24 cellular contexts compared by ENCODE assay signal in the genomic region with DNA sequence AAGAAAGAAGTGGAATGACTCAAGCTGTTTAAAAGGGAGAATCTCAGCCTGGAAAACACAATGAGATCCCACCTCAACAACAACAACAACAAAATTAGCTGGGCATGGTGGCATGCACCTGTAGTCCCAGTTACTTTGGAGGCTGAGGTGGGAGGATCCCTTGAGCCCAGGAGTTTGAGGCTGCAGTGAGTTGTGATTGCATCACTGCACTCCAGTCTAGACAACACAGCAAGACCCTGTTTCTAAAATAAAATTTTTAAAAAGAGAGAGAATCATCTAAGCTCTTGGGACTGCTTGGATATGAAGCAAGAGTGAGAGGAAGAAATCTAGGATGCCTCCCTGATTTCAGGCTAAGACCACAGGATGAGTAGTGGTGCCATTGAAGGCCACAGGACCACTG. TPM values are rescaled to one million over a fixed set of nuclear protein-coding genes. Genes with fewer than 3 reads are reported as not detected.
DNase-seq lines count a peak whose midpoint lies in the region; ATAC-seq and TF ChIP-seq lines count a peak whose summit lies in the region.
"Had no signal": no experiment of that assay in that cellular context is flagged by ENCODE, and none has a peak within 500 bp of the region (broad histone marks: within the 10 kb centered on the region; RNA-seq: fewer than 3 reads in every experiment).

No MANE protein-coding gene starts in this region.

- no peak overlapping the region; a peak in 1 of 22 replicates for H3K9ac ChIP-seq in BLaER1 treated with 17β-estradiol and CSF1 and Interleukin-3, amounts not matched to agents 10 nM and 100 nM

- H3K27me3 Mint-ChIP-seq in activated CD4-positive, alpha-beta T cell treated with anti-CD3 and anti-CD28 coated beads, Interleukin-2, amount 10 ng/mL, durations not matched to agents 7 days and 5 days, result peaks cover 3% of the 10 kb centered on the region
- H3K27me3 Mint-ChIP-seq in CD8-positive, alpha-beta T cell (ENCODE audit: low read depth), result no peaks in the 10 kb centered on the region
- no peaks in the 10 kb centered on the region for H3K27me3 Mint-ChIP-seq in brain

- DNase-seq in activated CD4-positive, alpha-beta T cell treated with anti-CD3 and anti-CD28 coated beads, Interleukin-2, amount 10 ng/mL, durations not matched to agents 7 days and 5 days, result no peak
- no peak for DNase-seq in activated CD4-positive, alpha-beta T cell treated with anti-CD3 and anti-CD28 coated beads, Interleukin-2, amount 50 U/mL, for 48 hours
- DNase-seq in CD8-positive, alpha-beta T cell, result no peak
- no peak for DNase-seq in stimulated activated CD4-positive, alpha-beta T cell treated with anti-CD3 and anti-CD28 coated beads, Interleukin-15, amount 100 ng/mL, for 24 hours
- DNase-seq in NCI-H2196 treated with DMSO at 0.1 percent for 48 hours (lab: John Stamatoyannopoulos, UW; ENCODE audit: unreplicated experiment) (no peak), anterior cingulate cortex (lab: John Stamatoyannopoulos, UW) (no peak)
- DNase-seq: C1 segment of cervical spinal cord, Calu3, DMS79 treated with DMSO at 0.1 percent for 48 hours, GF-D8, NCI-H1048, NCI-H1417, NCI-H1694 treated with DMSO at 0.1 percent for 48 hours, NCI-H2081, NCI-H226, NCI-H510A, SHP77 had no signal

- no peak for TF ChIP-seq CTCF in CD8-positive, alpha-beta T cell (IDR thresholded peaks at IDR 0.05)
- no peak for TF ChIP-seq CTCF in brain (conservative IDR thresholded peaks at IDR 0.05)

- peak overlapping the region in 9 of 11 experiments; percentile 2 to 83 (median 34); a peak in 10 of 22 replicates for H3K4me2 ChIP-seq in BLaER1 treated with 17β-estradiol and CSF1 and Interleukin-3, amounts not matched to agents 10 nM and 100 nM

- no peak overlapping the region for H3K4me3 ChIP-seq in BLaER1 treated with 17β-estradiol and CSF1 and Interleukin-3, amounts not matched to agents 10 nM and 100 nM
- no peak overlapping the region for H3K4me3 ChIP-seq in CD8-positive, alpha-beta T cell (ENCODE audit: low read depth, low read length)

- H4K20me1 ChIP-seq in BLaER1 treated with 17β-estradiol and CSF1 and Interleukin-3, amounts not matched to agents 10 nM and 100 nM, result no peaks in the 10 kb centered on the region

- peaks cover 17% of the 10 kb centered on the region for H3K9me3 Mint-ChIP-seq in activated CD4-positive, alpha-beta T cell treated with anti-CD3 and anti-CD28 coated beads, Interleukin-2, amount 10 ng/mL, durations not matched to agents 7 days and 5 days
- peaks cover 1% of the 10 kb centered on the region for H3K9me3 Mint-ChIP-seq in CD8-positive, alpha-beta T cell
- H3K9me3 Mint-ChIP-seq in brain, result no peaks in the 10 kb centered on the region
- H3K9me3 Mint-ChIP-seq: IgD-negative memory B cell had no signal

- ATAC-seq in CD8-positive, alpha-beta T cell, result no peak
- ATAC-seq: HCT116, Panc1 had no signal

- peaks cover 0 to 7% (median 0%) of the 10 kb centered on the region in 11 experiments; a peak in 3 of 22 replicates for H3K9me3 ChIP-seq in BLaER1 treated with 17β-estradiol and CSF1 and Interleukin-3, amounts not matched to agents 10 nM and 100 nM (replicated peaks in 1 of 11)
- H3K9me3 ChIP-seq in CD8-positive, alpha-beta T cell (ENCODE audit: low read length), result no peaks in the 10 kb centered on the region

- no peaks in the 10 kb centered on the region for H3K27me3 ChIP-seq in BLaER1 treated with 17β-estradiol and CSF1 and Interleukin-3, amounts not matched to agents 10 nM and 100 nM
- H3K27me3 ChIP-seq in CD8-positive, alpha-beta T cell (ENCODE audit: insufficient read depth, low read length), result no peaks in the 10 kb centered on the region

- intact Hi-C loops in CD8-positive, alpha-beta T cell (cut with DNase I, micrococcal nuclease), result loop anchor here in 1 of 2 experiments (5.0 kb wide), 1 partner anchor 49 kb away; a partner anchor contains a TSS

- H3K4me3 Mint-ChIP-seq in activated CD4-positive, alpha-beta T cell treated with anti-CD3 and anti-CD28 coated beads, Interleukin-2, amount 10 ng/mL, durations not matched to agents 7 days and 5 days, result no peak overlapping the region
- no peak overlapping the region for H3K4me3 Mint-ChIP-seq in CD8-positive, alpha-beta T cell
- no peak overlapping the region for H3K4me3 Mint-ChIP-seq in brain
- H3K4me3 Mint-ChIP-seq: IgD-negative memory B cell had no signal

- peak overlapping the region; percentile 36 for H3K27ac Mint-ChIP-seq in activated CD4-positive, alpha-beta T cell treated with anti-CD3 and anti-CD28 coated beads, Interleukin-2, amount 10 ng/mL, durations not matched to agents 7 days and 5 days
- peak overlapping the region; percentile 52 for H3K27ac Mint-ChIP-seq in CD8-positive, alpha-beta T cell
- H3K27ac Mint-ChIP-seq in brain, result peak overlapping the region in 3 of 5 experiments; percentile 6 to 86 (median 77)
- H3K27ac Mint-ChIP-seq: IgD-negative memory B cell had no signal

- H3K36me3 Mint-ChIP-seq in activated CD4-positive, alpha-beta T cell treated with anti-CD3 and anti-CD28 coated beads, Interleukin-2, amount 10 ng/mL, durations not matched to agents 7 days and 5 days (ENCODE audit: low read depth), result peaks cover 17% of the 10 kb centered on the region
- H3K36me3 Mint-ChIP-seq in CD8-positive, alpha-beta T cell, result no peaks in the 10 kb centered on the region
- H3K36me3 Mint-ChIP-seq in brain, result no peaks in the 10 kb centered on the region
- H3K36me3 Mint-ChIP-seq: IgD-negative memory B cell had no signal

- H3K4me1 ChIP-seq in BLaER1 treated with 17β-estradiol and CSF1 and Interleukin-3, amounts not matched to agents 10 nM and 100 nM, result peaks cover 34 to 75% (median 51%) of the 10 kb centered on the region in 10 experiments
- peaks cover 62% of the 10 kb centered on the region for H3K4me1 ChIP-seq in CD8-positive, alpha-beta T cell (ENCODE audit: insufficient read depth, low read length)

- H3K4me1 Mint-ChIP-seq in activated CD4-positive, alpha-beta T cell treated with anti-CD3 and anti-CD28 coated beads, Interleukin-2, amount 10 ng/mL, durations not matched to agents 7 days and 5 days, result peaks cover 65% of the 10 kb centered on the region
- peaks cover 71% of the 10 kb centered on the region for H3K4me1 Mint-ChIP-seq in CD8-positive, alpha-beta T cell (ENCODE audit: low read depth)
- H3K4me1 Mint-ChIP-seq in brain, result peaks cover 64% of the 10 kb centered on the region

- H3K36me3 ChIP-seq in BLaER1 treated with 17β-estradiol and CSF1 and Interleukin-3, amounts not matched to agents 10 nM and 100 nM, result no peaks in the 10 kb centered on the region
- H3K36me3 ChIP-seq in CD8-positive, alpha-beta T cell (ENCODE audit: insufficient read depth, low read length), result no peaks in the 10 kb centered on the region

- peak overlapping the region in 7 of 11 experiments; percentile 79 to 86 (median 84); a peak in 9 of 22 replicates for H3K27ac ChIP-seq in BLaER1 treated with 17β-estradiol and CSF1 and Interleukin-3, amounts not matched to agents 10 nM and 100 nM
- no peak overlapping the region for H3K27ac ChIP-seq in CD8-positive, alpha-beta T cell (ENCODE audit: low read depth, low read length)
- H3K27ac ChIP-seq: HL-60, RWPE1 had no signal

- POLR2A ChIA-PET in activated CD4-positive, alpha-beta T cell treated with anti-CD3 and anti-CD28 coated beads, Interleukin-2, amount 10 ng/mL, durations not matched to agents 7 days and 5 days (lab: Charles Lee), result no interaction called here
- POLR2A ChIA-PET in CD8-positive, alpha-beta T cell (lab: Charles Lee), result interaction anchor here (1.0 to 1.2 kb wide), 4 partner anchors 19 to 51 kb away, joined by 3 read pairs; a partner anchor contains a TSS

- CTCF ChIA-PET in activated CD4-positive, alpha-beta T cell treated with anti-CD3 and anti-CD28 coated beads, Interleukin-2, amount 10 ng/mL, durations not matched to agents 7 days and 5 days (lab: Charles Lee), result interaction anchor here (0.7 to 1.5 kb wide), 5 partner anchors 9 to 50 kb away, joined by 3 to 5 read pairs (median 3); no protein-coding TSS in a partner anchor
- CTCF ChIA-PET in CD8-positive, alpha-beta T cell (lab: Charles Lee), result interaction anchor here (1.1 to 2.3 kb wide), 2 partner anchors 34 to 39 kb away, joined by 3 to 10 read pairs; no protein-coding TSS in a partner anchor

RNA-seq across cellular contexts. Expression of a gene that starts 47.4 kb away (rescaled TPM):
- total RNA-seq in activated CD4-positive, alpha-beta T cell treated with anti-CD3 and anti-CD28 coated beads, Interleukin-2, amount 10 ng/mL, durations not matched to agents 7 days and 5 days, result 100 to 1,000 TPM; 151 to 204 TPM
- total RNA-seq in CD8-positive, alpha-beta T cell, result 10 to 100 TPM; 93.1 to 98.3 TPM
- polyA plus RNA-seq in brain (ENCODE audit: insufficient read depth, low read depth, low replicate concordance), result 22.7 TPM
